In genomic region chr7:92767427-92767826, GRCh38 we compare ENCODE assay signal across 1 cellular context.
TF ChIP-seq lines count a peak whose summit lies in the region.

No MANE protein-coding gene starts in this region.

TF ChIP-seq in GM23338, 12 proteins besides CTCF, POLR2A, EP300 and RAD21 (continued from another document):
- TF ChIP-seq ETS1 (IDR thresholded peaks at IDR 0.05) (no peak), ZNF331 (CRISPR knock-in tag; IDR thresholded peaks at IDR 0.05; ENCODE audit: low read depth) (no peak), EZH2 (IDR thresholded peaks at IDR 0.05; ENCODE audit: low read depth, unreplicated experiment) (no peak), POLR2AphosphoS5 (IDR thresholded peaks at IDR 0.05; ENCODE audit: low read depth) (no peak), JUNB (IDR thresholded peaks at IDR 0.05; ENCODE audit: unreplicated experiment) (no peak)
